Comparison of ENCODE assay signal across 11 cellular contexts in the genomic region with DNA sequence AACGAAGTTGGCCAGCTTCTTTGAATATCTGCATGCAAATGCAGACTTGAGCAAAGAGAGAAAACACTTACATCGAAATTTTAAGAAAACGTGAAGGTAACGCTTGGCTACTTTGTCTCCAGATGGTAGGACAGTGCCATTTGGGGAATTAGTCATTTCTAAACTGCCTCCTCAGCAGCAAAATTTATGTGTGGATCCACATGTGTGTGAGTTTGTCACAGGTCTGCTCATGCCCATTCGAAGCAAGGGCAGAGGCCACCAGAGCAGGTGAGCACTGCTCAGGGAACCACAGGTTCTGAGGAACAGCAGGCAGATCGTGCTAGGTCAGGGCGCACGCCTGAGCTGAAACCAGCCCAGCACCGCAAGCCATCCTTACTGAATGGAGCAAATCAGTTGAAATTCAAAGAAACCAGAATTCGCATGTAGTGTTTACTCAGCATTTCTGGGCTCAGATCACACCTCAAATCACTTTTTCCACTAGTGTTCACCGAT.
A peak's percentile ranks its signal among the peaks of the same experiment; 100 is the strongest.
DNase-seq lines count a peak whose midpoint lies in the region; ATAC-seq, FAIRE-seq and TF ChIP-seq lines count a peak whose summit lies in the region.
"Had no signal": no experiment of that assay in that cellular context is flagged by ENCODE, and none has a peak within 500 bp of the region (broad histone marks: within the 10 kb centered on the region; RNA-seq: fewer than 3 reads in every experiment).

No MANE protein-coding gene starts in this region.

- 6% methylated on average over 11 of the region's 11 CpGs for WGBS in GM12878 (ENCODE audit: insufficient coverage, insufficient replicate concordance, low lambda C conversion rate, missing lambda C conversion rate)

- no peaks in the 10 kb centered on the region for H3K79me2 ChIP-seq in GM12878 (ENCODE audit: control insufficient read depth, insufficient read depth, low read length)

- H3K4me2 ChIP-seq in GM12878 (ENCODE audit: control insufficient read depth, insufficient read depth) = peak overlapping the region; percentile 32

- TF ChIP-seq RAD21 in GM12878 (IDR thresholded peaks at IDR 0.05; ENCODE audit: insufficient read depth, low read depth, low read length) = no peak

- no peak overlapping the region for H2AFZ ChIP-seq in GM12878 (ENCODE audit: control insufficient read depth, low read depth, low read length)

- TF ChIP-seq EP300 in GM12878 (IDR thresholded peaks at IDR 0.05; ENCODE audit: borderline replicate concordance in 1 of 2, control insufficient read depth in 1 of 2, low read depth in 2 of 2, low read length in 2 of 2) = peak; percentile 32 to 50; a peak in 1 of 4 replicates

- no peak for TF ChIP-seq CTCF in GM12878 (IDR thresholded peaks at IDR 0.05 in 2 of 3, conservative IDR thresholded peaks at IDR 0.05 in 1 of 3; ENCODE audit: control insufficient read depth in 2 of 3, extremely low read depth in 1 of 3, insufficient read depth in 1 of 3, low read depth in 3 of 3, low read length in 3 of 3)
- no peak for TF ChIP-seq CTCF in mucosa of descending colon (IDR thresholded peaks at IDR 0.05)

- peaks cover 54% of the 10 kb centered on the region for H3K4me1 ChIP-seq in GM12878 (ENCODE audit: control insufficient read depth, insufficient read depth, low read length)
- no peaks in the 10 kb centered on the region for H3K4me1 ChIP-seq in mucosa of descending colon (ENCODE audit: low read depth)

- H3K9me3 ChIP-seq in GM12878 (replicated peaks; ENCODE audit: control insufficient read depth, insufficient read depth, low read length) (no peaks in the 10 kb centered on the region), mucosa of descending colon (no peaks in the 10 kb centered on the region)
- H3K9me3 ChIP-seq: left lung had no signal

- DNase-seq in GM12891 (ENCODE audit: insufficient read length, low spot score) (peak; percentile 69), GM12878 (ENCODE audit: low read depth, low spot score) (peak; percentile 95), NCI-H748 (lab: John Stamatoyannopoulos, UW; ENCODE audit: unreplicated experiment) (no peak), glomerular visceral epithelial cell (ENCODE audit: extremely low spot score) (no peak), mucosa of descending colon (no peak)
- DNase-seq: NCI-H510A treated with DMSO at 0.1 percent for 48 hours had no signal

- in situ Hi-C loops in GM12878 (cut with MboI) = no loop called here

- H4K20me1 ChIP-seq in GM12878 (ENCODE audit: control insufficient read depth, insufficient read depth) = no peaks in the 10 kb centered on the region

- no peaks in the 10 kb centered on the region for H3K27me3 ChIP-seq in GM12878 (replicated peaks in 1 of 2; ENCODE audit: control insufficient read depth in 2 of 2, insufficient read depth in 2 of 2, low read length in 1 of 2)
- H3K27me3 ChIP-seq: left lung had no signal

- POLR2A ChIA-PET in GM12878 (lab: Charles Lee) = interaction anchor here (0.6 to 1.9 kb wide), 5 partner anchors 9 to 76 kb away, joined by 3 to 6 read pairs (median 4); no protein-coding TSS in a partner anchor

- no TSS peak for BruUV-seq in GM12878 (replicated peaks; lab: Mats Ljungman, UMichigan)

- CTCF ChIA-PET in GM12878 (lab: Yijun Ruan, JAX) = interaction anchor here (1.4 kb wide), 1 partner anchor 31 kb away, joined by 4 read pairs; no protein-coding TSS in a partner anchor

- ATAC-seq in GM19455 (IDR thresholded peaks at IDR 0.05; ENCODE audit: unreplicated experiment) (peak; percentile 50), HG03432 (IDR thresholded peaks at IDR 0.05; ENCODE audit: unreplicated experiment) (peak; percentile 52), GM12878 (peak; percentile 63), HG02938 (IDR thresholded peaks at IDR 0.05; ENCODE audit: unreplicated experiment) (no peak), mucosa of descending colon (no peak)
- ATAC-seq: left lung had no signal

- peak; percentile 96 for FAIRE-seq in GM12891 (lab: Jason Lieb, UNC)
- FAIRE-seq in GM12878 (lab: Jason Lieb, UNC) = peak; percentile 49
- FAIRE-seq: endometrium had no signal

- intact Hi-C loops in GM12878 (cut with micrococcal nuclease; ENCODE audit: unreplicated experiment) (no loop called here), mucosa of descending colon (cut with DNase I, micrococcal nuclease) (no loop called here)

- RAD21 ChIA-PET in GM12878 (lab: Charles Lee; ENCODE audit: unreplicated experiment) = interaction anchor here (0.9 to 1.6 kb wide), 5 partner anchors 49 to 194 kb away, joined by 3 to 4 read pairs (median 3); no protein-coding TSS in a partner anchor

- SMC1A ChIA-PET in GM12878 (lab: Charles Lee; ENCODE audit: uncharacterized antibody, unreplicated experiment) = interaction anchor here (0.9 to 2.4 kb wide), 13 partner anchors 7 to 210 kb away, joined by 3 to 12 read pairs (median 4); no protein-coding TSS in a partner anchor

- peak overlapping the region; percentile 62 for H3K27ac ChIP-seq in GM12878 (ENCODE audit: control insufficient read depth, insufficient read depth)
- H3K27ac ChIP-seq: left lung had no signal

- no peak overlapping the region for H3K4me3 ChIP-seq in GM12878
- no peak overlapping the region for H3K4me3 ChIP-seq in mucosa of descending colon
- H3K4me3 ChIP-seq: left lung had no signal

- H3K9ac ChIP-seq in GM12878 (ENCODE audit: control insufficient read depth, insufficient read depth, low read length) = no peak overlapping the region

- H3K36me3 ChIP-seq in GM12878 (ENCODE audit: control insufficient read depth in 2 of 2, insufficient read depth in 2 of 2, low read length in 1 of 2) (peaks cover 0 to 5% of the 10 kb centered on the region in 2 experiments; a peak in 2 of 4 replicates), mucosa of descending colon (ENCODE audit: low read depth) (no peaks in the 10 kb centered on the region)

- no peak for TF ChIP-seq POLR2A in GM12891 (IDR thresholded peaks at IDR 0.05; ENCODE audit: low read depth, low read length)
- no peak for TF ChIP-seq POLR2A in GM12878 (IDR thresholded peaks at IDR 0.05; ENCODE audit: low read depth, low read length)

TF ChIP-seq in GM12891, 5 proteins besides CTCF, POLR2A, EP300 and RAD21:
- no peak for TF ChIP-seq TAF1 (IDR thresholded peaks at IDR 0.05; ENCODE audit: low read depth, low read length)
- TF ChIP-seq POLR2AphosphoS5 (IDR thresholded peaks at IDR 0.05; ENCODE audit: low read depth, low read length) = no peak
- TF ChIP-seq POU2F2 (IDR thresholded peaks at IDR 0.05; ENCODE audit: low read depth, low read length) = peak; percentile 68; the same call in 1 of the 2 replicates
- TF ChIP-seq SPI1 (IDR thresholded peaks at IDR 0.05; ENCODE audit: low read depth, low read length) = no peak
- TF ChIP-seq PAX5 (IDR thresholded peaks at IDR 0.05; ENCODE audit: insufficient read depth, low read length, severe bottlenecking) = peak; percentile 10

TF ChIP-seq in GM12878, 131 proteins besides CTCF, POLR2A, EP300 and RAD21 (continues in another document):
- TF ChIP-seq, protein P1, sequence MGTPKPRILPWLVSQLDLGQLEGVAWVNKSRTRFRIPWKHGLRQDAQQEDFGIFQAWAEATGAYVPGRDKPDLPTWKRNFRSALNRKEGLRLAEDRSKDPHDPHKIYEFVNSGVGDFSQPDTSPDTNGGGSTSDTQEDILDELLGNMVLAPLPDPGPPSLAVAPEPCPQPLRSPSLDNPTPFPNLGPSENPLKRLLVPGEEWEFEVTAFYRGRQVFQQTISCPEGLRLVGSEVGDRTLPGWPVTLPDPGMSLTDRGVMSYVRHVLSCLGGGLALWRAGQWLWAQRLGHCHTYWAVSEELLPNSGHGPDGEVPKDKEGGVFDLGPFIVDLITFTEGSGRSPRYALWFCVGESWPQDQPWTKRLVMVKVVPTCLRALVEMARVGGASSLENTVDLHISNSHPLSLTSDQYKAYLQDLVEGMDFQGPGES (IDR thresholded peaks at IDR 0.05) = no peak
- TF ChIP-seq EED (IDR thresholded peaks at IDR 0.05; ENCODE audit: low read depth) (peak; percentile 59; the same call in 1 of the 2 replicates), GATAD2B (conservative IDR thresholded peaks at IDR 0.05; ENCODE audit: low read depth) (0 out of 2 replicates have a peak, but pooled peaks have one; percentile 62), MTA2 (IDR thresholded peaks at IDR 0.05; ENCODE audit: low read depth) (peak; percentile 49; the same call in 1 of the 2 replicates), BRCA1 (IDR thresholded peaks at IDR 0.05; ENCODE audit: low read depth, low read length) (no peak), ZBED1 (IDR thresholded peaks at IDR 0.05; ENCODE audit: borderline replicate concordance) (no peak), PAX5 (IDR thresholded peaks at IDR 0.05; ENCODE audit: borderline replicate concordance, low read depth, low read length) (peak; percentile 61; the same call in 1 of the 2 replicates), NFIC (IDR thresholded peaks at IDR 0.05; ENCODE audit: low read depth, low read length) (peak; percentile 67), CBFB (IDR thresholded peaks at IDR 0.05; ENCODE audit: low read depth) (peak; percentile 49; the same call in 1 of the 2 replicates), KLF5 (IDR thresholded peaks at IDR 0.05; ENCODE audit: partially characterized antibody) (no peak), MEF2B (IDR thresholded peaks at IDR 0.05; ENCODE audit: partially characterized antibody, poor library complexity, severe bottlenecking) (peak; percentile 49), TCF3 (IDR thresholded peaks at IDR 0.05; ENCODE audit: borderline replicate concordance, insufficient read depth, low read depth, low read length) (0 out of 2 replicates have a peak, but pooled peaks have one; percentile 59), IKZF2 (IDR thresholded peaks at IDR 0.05) (peak; percentile 73), IKZF1 (conservative IDR thresholded peaks at IDR 0.05) (peak; percentile 73), SUZ12 (IDR thresholded peaks at IDR 0.05; ENCODE audit: unreplicated experiment) (no peak), BACH1 (IDR thresholded peaks at IDR 0.05; ENCODE audit: borderline replicate concordance) (peak; percentile 21; the same call in 1 of the 2 replicates)
- TF ChIP-seq, protein P2, sequence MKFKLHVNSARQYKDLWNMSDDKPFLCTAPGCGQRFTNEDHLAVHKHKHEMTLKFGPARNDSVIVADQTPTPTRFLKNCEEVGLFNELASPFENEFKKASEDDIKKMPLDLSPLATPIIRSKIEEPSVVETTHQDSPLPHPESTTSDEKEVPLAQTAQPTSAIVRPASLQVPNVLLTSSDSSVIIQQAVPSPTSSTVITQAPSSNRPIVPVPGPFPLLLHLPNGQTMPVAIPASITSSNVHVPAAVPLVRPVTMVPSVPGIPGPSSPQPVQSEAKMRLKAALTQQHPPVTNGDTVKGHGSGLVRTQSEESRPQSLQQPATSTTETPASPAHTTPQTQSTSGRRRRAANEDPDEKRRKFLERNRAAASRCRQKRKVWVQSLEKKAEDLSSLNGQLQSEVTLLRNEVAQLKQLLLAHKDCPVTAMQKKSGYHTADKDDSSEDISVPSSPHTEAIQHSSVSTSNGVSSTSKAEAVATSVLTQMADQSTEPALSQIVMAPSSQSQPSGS (IDR thresholded peaks at IDR 0.05; ENCODE audit: low read length) = peak; percentile 79

Comparison
In these comparisons a context has a peak if more than half of its experiments do, and no peak if none do; other contexts are left out.
1. DNase-seq: peak in GM12891 (single experiment) and GM12878 (single experiment); none in NCI-H748 (single experiment), glomerular visceral epithelial cell (single experiment) and mucosa of descending colon (0 of 3).
2. ATAC-seq: peak in GM19455 (single experiment), HG03432 (single experiment) and GM12878 (single experiment); none in HG02938 (single experiment) and mucosa of descending colon (single experiment).